Comparison of ENCODE assay signal across 29 cellular contexts in the genomic region with DNA sequence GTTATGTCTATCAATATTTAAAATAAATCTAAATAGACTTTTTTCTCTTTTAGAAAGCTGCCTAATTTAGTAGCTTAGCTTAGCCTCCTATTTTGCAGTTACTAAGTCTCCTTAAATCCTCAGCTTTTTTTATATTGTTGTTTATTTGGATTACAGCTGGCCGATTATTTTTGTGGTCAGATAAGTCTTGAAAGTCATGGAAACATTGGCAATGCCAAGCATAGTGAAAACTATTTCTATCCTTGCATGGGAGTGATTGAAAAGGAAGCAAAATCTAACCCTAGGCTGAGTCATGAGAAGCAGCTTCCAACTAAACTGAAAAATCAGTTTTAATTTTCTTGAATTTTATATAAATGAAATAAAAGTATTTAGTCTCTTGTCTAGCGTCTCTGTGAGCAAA.
"Had no signal": no experiment of that assay in that cellular context is flagged by ENCODE, and none has a peak within 500 bp of the region (broad histone marks: within the 10 kb centered on the region; RNA-seq: fewer than 3 reads in every experiment).

No MANE protein-coding gene starts in this region.

- H3K4me1 ChIP-seq: colonic mucosa, esophagus squamous epithelium, gastrocnemius medialis, left lung, neural progenitor cell, prostate gland, sigmoid colon, testis had no signal

- DNase-seq: colonic mucosa; effector memory CD4-positive, alpha-beta T cell; erythroblast; esophagus squamous epithelium; foreskin fibroblast; gastrocnemius medialis; head of caudate nucleus; left cardiac atrium; left lung; mesendoderm; midbrain; naive thymus-derived CD4-positive, alpha-beta T cell; nucleus accumbens; right cardiac atrium; sigmoid colon; stimulated activated CD4-positive, alpha-beta T cell treated with anti-CD3 and anti-CD28 coated beads, Interleukin-2, amount 100 ng/mL, for 24 hours; stimulated activated CD4-positive, alpha-beta T cell treated with anti-CD3 and anti-CD28 coated beads, Interleukin-4, amount 100 ng/mL, for 4 hours; stimulated activated naive CD8-positive, alpha-beta T cell treated with anti-CD3 and anti-CD28 coated beads, Interleukin-15, Interleukin-2, amounts not matched to agents 100 U/mL and 50 U/mL, for 24 hours; substantia nigra; testis; tibial artery had no signal

- FAIRE-seq: endothelial cell of umbilical vein, islet of Langerhans had no signal

- H3K9ac ChIP-seq: neural progenitor cell had no signal

- H3K36me3 Mint-ChIP-seq: naive thymus-derived CD4-positive, alpha-beta T cell; neural progenitor cell; stimulated activated memory B cell treated with anti-CD40 and anti-IgM and Interleukin-4, amounts not matched to agents 10 μg/mL and 1 μg/mL and 100 μg/mL, for 72 hours; type B pancreatic cell had no signal

- H3K4me3 ChIP-seq: colonic mucosa, esophagus squamous epithelium, gastrocnemius medialis, left lung, neural progenitor cell, prostate gland, sigmoid colon, testis, tibial artery had no signal

- H3K27ac Mint-ChIP-seq: dendritic cell treated with granulocyte-macrophage colony-stimulating factor and Interleukin-4, amounts not matched to agents 40 ng/mL and 50 ng/mL, for 4 days; naive thymus-derived CD4-positive, alpha-beta T cell; nephron; neural progenitor cell; stimulated activated memory B cell treated with anti-CD40 and anti-IgM and Interleukin-4, amounts not matched to agents 10 μg/mL and 1 μg/mL and 100 μg/mL, for 72 hours; type B pancreatic cell had no signal

- H3K27ac ChIP-seq: colonic mucosa, esophagus squamous epithelium, gastrocnemius medialis, left lung, neural progenitor cell, prostate gland, sigmoid colon, testis had no signal

- H3K4me3 Mint-ChIP-seq: dendritic cell treated with granulocyte-macrophage colony-stimulating factor and Interleukin-4, amounts not matched to agents 40 ng/mL and 50 ng/mL, for 4 days; naive thymus-derived CD4-positive, alpha-beta T cell; nephron; neural progenitor cell; stimulated activated memory B cell treated with anti-CD40 and anti-IgM and Interleukin-4, amounts not matched to agents 10 μg/mL and 1 μg/mL and 100 μg/mL, for 72 hours; type B pancreatic cell had no signal

- H3K27me3 Mint-ChIP-seq: dendritic cell treated with granulocyte-macrophage colony-stimulating factor and Interleukin-4, amounts not matched to agents 40 ng/mL and 50 ng/mL, for 4 days; naive thymus-derived CD4-positive, alpha-beta T cell; stimulated activated memory B cell treated with anti-CD40 and anti-IgM and Interleukin-4, amounts not matched to agents 10 μg/mL and 1 μg/mL and 100 μg/mL, for 72 hours; type B pancreatic cell had no signal

- H2AFZ ChIP-seq: neural progenitor cell had no signal

- H3K4me2 ChIP-seq: neural progenitor cell had no signal

- H3K4me1 Mint-ChIP-seq: naive thymus-derived CD4-positive, alpha-beta T cell; nephron; neural progenitor cell; stimulated activated memory B cell treated with anti-CD40 and anti-IgM and Interleukin-4, amounts not matched to agents 10 μg/mL and 1 μg/mL and 100 μg/mL, for 72 hours had no signal

- H3K9me3 ChIP-seq: colonic mucosa, esophagus squamous epithelium, gastrocnemius medialis, left lung, prostate gland, sigmoid colon, testis had no signal

- H3K9me3 Mint-ChIP-seq: nephron, neural progenitor cell, type B pancreatic cell had no signal

- H3K27me3 ChIP-seq: colonic mucosa, esophagus squamous epithelium, gastrocnemius medialis, left lung, neural progenitor cell, sigmoid colon, testis, tibial artery had no signal

- H3K36me3 ChIP-seq: colonic mucosa, esophagus squamous epithelium, gastrocnemius medialis, left lung, neural progenitor cell, prostate gland, sigmoid colon, tibial artery had no signal
